ENCODE assay signal across 16 cellular contexts in genomic region chr6:137893726-137894125, GRCh38.
"Had no signal": no experiment of that assay in that cellular context is flagged by ENCODE, and none has a peak within 500 bp of the region (broad histone marks: within the 10 kb centered on the region; RNA-seq: fewer than 3 reads in every experiment).

No MANE protein-coding gene starts in this region.

- DNase-seq: activated CD4-positive, alpha-beta T cell treated with anti-CD3 and anti-CD28 coated beads for 1 hour; activated CD8-positive, alpha-beta memory T cell treated with anti-CD3 and anti-CD28 coated beads, Interleukin-2, amount 50 U/mL, for 48 hours; activated CD8-positive, alpha-beta T cell treated with anti-CD3 and anti-CD28 coated beads for 36 hours; activated naive CD8-positive, alpha-beta T cell treated with anti-CD3 and anti-CD28 coated beads, Interleukin-2, amount 50 U/mL, for 24 hours; colonic mucosa; head of caudate nucleus; nucleus accumbens; right cardiac atrium; spleen; stimulated activated CD4-positive, alpha-beta T cell treated with anti-CD3 and anti-CD28 coated beads, Interleukin-1b, Interleukin-23, amount 100 ng/mL, for 48 hours; stimulated activated naive B cell treated with anti-CD40 and anti-IgM and Interleukin-4, amounts not matched to agents 10 μg/mL and 1 μg/mL and 100 μg/mL, for 72 hours; substantia nigra; SW 1271; upper lobe of left lung had no signal

- H3K9me3 ChIP-seq: colonic mucosa, upper lobe of left lung had no signal

- H3K36me3 ChIP-seq: cardiac muscle cell, colonic mucosa, spleen, upper lobe of left lung had no signal

- H3K4me3 ChIP-seq: cardiac muscle cell, colonic mucosa, spleen, upper lobe of left lung had no signal

- H3K27ac ChIP-seq: cardiac muscle cell, colonic mucosa, spleen, upper lobe of left lung had no signal

- H3K4me1 ChIP-seq: colonic mucosa, spleen, upper lobe of left lung had no signal

- ATAC-seq: activated CD8-positive, alpha-beta T cell treated with anti-CD3 and anti-CD28 coated beads for 36 hours; activated naive CD8-positive, alpha-beta T cell treated with anti-CD3 and anti-CD28 coated beads, Interleukin-2, amount 50 U/mL, for 24 hours; natural killer cell treated with Interleukin-12 subunit alpha and Interleukin-12 subunit beta and Interleukin-15 and Interleukin-18, amount 100 ng/mL, for 72 hours; right cardiac atrium; stimulated activated naive B cell treated with anti-CD40 and anti-IgM and Interleukin-4, amounts not matched to agents 10 μg/mL and 1 μg/mL and 100 μg/mL, for 72 hours had no signal

- H3K27me3 ChIP-seq: cardiac muscle cell, colonic mucosa, spleen, upper lobe of left lung had no signal
